In the genomic region with DNA sequence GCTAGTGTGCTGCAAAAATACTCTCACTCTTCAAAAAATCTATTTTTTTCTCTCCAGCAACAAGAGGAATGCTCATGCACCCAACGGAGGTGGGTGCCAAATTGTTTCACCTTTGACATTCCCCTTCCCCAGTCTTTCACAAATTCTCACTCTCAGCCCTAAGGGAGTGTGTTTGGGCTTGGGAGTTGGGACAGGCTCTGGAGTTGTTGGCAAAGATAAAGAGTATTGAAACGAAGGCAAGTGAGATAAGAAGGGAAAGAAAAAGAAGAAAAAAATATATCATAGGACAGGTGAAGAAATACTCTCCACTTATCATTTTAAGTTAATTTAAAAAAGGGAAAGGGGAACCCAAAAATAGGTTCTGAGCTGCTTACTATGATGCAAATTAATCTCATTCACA, we compare ENCODE assay signal across 33 cellular contexts.
"Had no signal": no experiment of that assay in that cellular context is flagged by ENCODE, and none has a peak within 500 bp of the region (broad histone marks: within the 10 kb centered on the region; RNA-seq: fewer than 3 reads in every experiment).

No MANE protein-coding gene starts in this region.

- H3K4me1 ChIP-seq: ascending aorta had no signal

- H3K27me3 Mint-ChIP-seq: activated CD4-positive, alpha-beta memory T cell treated with anti-CD3 and anti-CD28 coated beads, Interleukin-2, amount 10 ng/mL, durations not matched to agents 7 days and 5 days; activated CD4-positive, alpha-beta T cell treated with anti-CD3 and anti-CD28 coated beads for 36 hours; activated CD4-positive, alpha-beta T cell treated with anti-CD3 and anti-CD28 coated beads, Interleukin-2, amount 10 ng/mL, durations not matched to agents 7 days and 5 days; activated CD8-positive, alpha-beta memory T cell treated with anti-CD3 and anti-CD28 coated beads, Interleukin-2, amount 10 ng/mL, durations not matched to agents 7 days and 5 days; activated naive CD4-positive, alpha-beta T cell treated with anti-CD3 and anti-CD28 coated beads, Interleukin-2, amount 10 ng/mL, durations not matched to agents 7 days and 5 days; activated naive CD4-positive, alpha-beta T cell treated with anti-CD3 and anti-CD28 coated beads, Interleukin-2, amount 50 U/mL, for 24 hours; activated naive CD8-positive, alpha-beta T cell; activated naive CD8-positive, alpha-beta T cell treated with anti-CD3 and anti-CD28 coated beads, Interleukin-2, amount 10 ng/mL, durations not matched to agents 7 days and 5 days; activated naive CD8-positive, alpha-beta T cell treated with anti-CD3 and anti-CD28 coated beads, Interleukin-2, amount 50 U/mL, for 24 hours; activated T-cell treated with anti-CD3 and anti-CD28 coated beads, Interleukin-2, amount 50 U/mL, for 24 hours; brain had no signal

- H3K4me3 ChIP-seq: ascending aorta had no signal

- DNase-seq: activated CD4-positive, alpha-beta memory T cell treated with anti-CD3 and anti-CD28 coated beads, Interleukin-2, amount 10 ng/mL, durations not matched to agents 7 days and 5 days; activated CD4-positive, alpha-beta T cell treated with anti-CD3 and anti-CD28 coated beads for 1 hour; activated CD4-positive, alpha-beta T cell treated with anti-CD3 and anti-CD28 coated beads for 36 hours; activated CD4-positive, alpha-beta T cell treated with anti-CD3 and anti-CD28 coated beads for 48 hours; activated CD4-positive, alpha-beta T cell treated with anti-CD3 and anti-CD28 coated beads, Interleukin-2, amount 10 ng/mL, durations not matched to agents 7 days and 5 days; activated CD4-positive, alpha-beta T cell treated with anti-CD3 and anti-CD28 coated beads, Interleukin-2, amount 50 U/mL, for 48 hours; activated CD4-positive, CD25-positive, alpha-beta regulatory T cell; activated CD8-positive, alpha-beta memory T cell treated with anti-CD3 and anti-CD28 coated beads for 24 hours; activated CD8-positive, alpha-beta memory T cell treated with anti-CD3 and anti-CD28 coated beads, Interleukin-2, amount 10 ng/mL, durations not matched to agents 7 days and 5 days; activated CD8-positive, alpha-beta memory T cell treated with anti-CD3 and anti-CD28 coated beads, Interleukin-2, amount 50 U/mL, for 48 hours; activated CD8-positive, alpha-beta T cell treated with anti-CD3 and anti-CD28 coated beads, Interleukin-2, amount 10 ng/mL, durations not matched to agents 7 days and 5 days; activated effector memory CD4-positive, alpha-beta T cell treated with Interleukin-2 at 50 U/mL for 16 hours; activated gamma-delta T cell; activated naive CD4-positive, alpha-beta T cell treated with anti-CD3 and anti-CD28 coated beads, Interleukin-2, amount 10 ng/mL, durations not matched to agents 7 days and 5 days; activated naive CD4-positive, alpha-beta T cell treated with Interleukin-2 at 50 U/mL for 16 hours; activated naive CD8-positive, alpha-beta T cell treated with anti-CD3 and anti-CD28 coated beads, Interleukin-2, amount 10 ng/mL, durations not matched to agents 7 days and 5 days; activated naive CD8-positive, alpha-beta T cell treated with anti-CD3 and anti-CD28 coated beads, Interleukin-2, amount 50 U/mL, for 24 hours; activated T-cell treated with anti-CD3 and anti-CD28 coated beads, Interleukin-2, amount 50 U/mL, for 24 hours; activated T-cell treated with anti-CD3 and anti-CD28 coated beads, Interleukin-2, amount 50 U/mL, for 48 hours; amygdala; anterior cingulate cortex; central memory CD4-positive, alpha-beta T cell; T-helper 2 cell; T-helper 9 cell had no signal

- H3K4me1 Mint-ChIP-seq: activated CD4-positive, alpha-beta memory T cell treated with anti-CD3 and anti-CD28 coated beads, Interleukin-2, amount 10 ng/mL, durations not matched to agents 7 days and 5 days; activated CD4-positive, alpha-beta T cell treated with anti-CD3 and anti-CD28 coated beads, Interleukin-2, amount 10 ng/mL, durations not matched to agents 7 days and 5 days; activated naive CD4-positive, alpha-beta T cell treated with anti-CD3 and anti-CD28 coated beads, Interleukin-2, amount 10 ng/mL, durations not matched to agents 7 days and 5 days; activated naive CD4-positive, alpha-beta T cell treated with anti-CD3 and anti-CD28 coated beads, Interleukin-2, amount 50 U/mL, for 24 hours; activated naive CD8-positive, alpha-beta T cell treated with anti-CD3 and anti-CD28 coated beads, Interleukin-2, amount 10 ng/mL, durations not matched to agents 7 days and 5 days; activated naive CD8-positive, alpha-beta T cell treated with anti-CD3 and anti-CD28 coated beads, Interleukin-2, amount 50 U/mL, for 24 hours; brain had no signal

- H3K27ac Mint-ChIP-seq: activated CD4-positive, alpha-beta memory T cell treated with anti-CD3 and anti-CD28 coated beads, Interleukin-2, amount 10 ng/mL, durations not matched to agents 7 days and 5 days; activated CD4-positive, alpha-beta T cell treated with anti-CD3 and anti-CD28 coated beads for 36 hours; activated CD4-positive, alpha-beta T cell treated with anti-CD3 and anti-CD28 coated beads, Interleukin-2, amount 10 ng/mL, durations not matched to agents 7 days and 5 days; activated CD8-positive, alpha-beta memory T cell treated with anti-CD3 and anti-CD28 coated beads, Interleukin-2, amount 10 ng/mL, durations not matched to agents 7 days and 5 days; activated CD8-positive, alpha-beta T cell treated with anti-CD3 and anti-CD28 coated beads, Interleukin-2, amount 10 ng/mL, durations not matched to agents 7 days and 5 days; activated naive CD4-positive, alpha-beta T cell treated with anti-CD3 and anti-CD28 coated beads, Interleukin-2, amount 10 ng/mL, durations not matched to agents 7 days and 5 days; activated naive CD4-positive, alpha-beta T cell treated with anti-CD3 and anti-CD28 coated beads, Interleukin-2, amount 50 U/mL, for 24 hours; activated naive CD8-positive, alpha-beta T cell; activated naive CD8-positive, alpha-beta T cell treated with anti-CD3 and anti-CD28 coated beads, Interleukin-2, amount 10 ng/mL, durations not matched to agents 7 days and 5 days; activated naive CD8-positive, alpha-beta T cell treated with anti-CD3 and anti-CD28 coated beads, Interleukin-2, amount 50 U/mL, for 24 hours; activated T-cell treated with anti-CD3 and anti-CD28 coated beads, Interleukin-2, amount 50 U/mL, for 24 hours; activated T-helper 2 cell treated with anti-CD3 and anti-CD28 coated beads, Interferon-gamma antibody, Interleukin-2, Interleukin-4, amounts not matched to agents 10 μg/mL and 5 μg/mL and 100 μg/mL, durations not matched to agents 14 hours and 24 hours and 36 hours; brain; T-helper 1 cell treated with Interleukin-12 subunit alpha and Interleukin-12 subunit beta and Interleukin-4 antibody, amounts not matched to agents 30 μg/mL and 1 μg/mL, for 36 hours; T-helper 2 cell treated with Interferon-gamma antibody and Interleukin-4, amounts not matched to agents 5 μg/mL and 100 μg/mL, for 36 hours had no signal

- H3K36me3 ChIP-seq: ascending aorta had no signal

- H3K4me3 Mint-ChIP-seq: activated CD4-positive, alpha-beta memory T cell treated with anti-CD3 and anti-CD28 coated beads, Interleukin-2, amount 10 ng/mL, durations not matched to agents 7 days and 5 days; activated CD4-positive, alpha-beta T cell treated with anti-CD3 and anti-CD28 coated beads for 36 hours; activated CD4-positive, alpha-beta T cell treated with anti-CD3 and anti-CD28 coated beads, Interleukin-2, amount 10 ng/mL, durations not matched to agents 7 days and 5 days; activated CD8-positive, alpha-beta memory T cell treated with anti-CD3 and anti-CD28 coated beads, Interleukin-2, amount 10 ng/mL, durations not matched to agents 7 days and 5 days; activated CD8-positive, alpha-beta T cell treated with anti-CD3 and anti-CD28 coated beads, Interleukin-2, amount 10 ng/mL, durations not matched to agents 7 days and 5 days; activated naive CD4-positive, alpha-beta T cell treated with anti-CD3 and anti-CD28 coated beads, Interleukin-2, amount 10 ng/mL, durations not matched to agents 7 days and 5 days; activated naive CD4-positive, alpha-beta T cell treated with anti-CD3 and anti-CD28 coated beads, Interleukin-2, amount 50 U/mL, for 24 hours; activated naive CD8-positive, alpha-beta T cell; activated naive CD8-positive, alpha-beta T cell treated with anti-CD3 and anti-CD28 coated beads, Interleukin-2, amount 10 ng/mL, durations not matched to agents 7 days and 5 days; activated naive CD8-positive, alpha-beta T cell treated with anti-CD3 and anti-CD28 coated beads, Interleukin-2, amount 50 U/mL, for 24 hours; activated T-cell treated with anti-CD3 and anti-CD28 coated beads, Interleukin-2, amount 50 U/mL, for 24 hours; brain; T-helper 1 cell treated with Interleukin-12 subunit alpha and Interleukin-12 subunit beta and Interleukin-4 antibody, amounts not matched to agents 30 μg/mL and 1 μg/mL, for 36 hours; T-helper 2 cell treated with Interferon-gamma antibody and Interleukin-4, amounts not matched to agents 5 μg/mL and 100 μg/mL, for 36 hours had no signal

- H3K27me3 ChIP-seq: ascending aorta had no signal

- H3K9me3 Mint-ChIP-seq: activated CD4-positive, alpha-beta memory T cell treated with anti-CD3 and anti-CD28 coated beads, Interleukin-2, amount 10 ng/mL, durations not matched to agents 7 days and 5 days; activated CD4-positive, alpha-beta T cell treated with anti-CD3 and anti-CD28 coated beads, Interleukin-2, amount 10 ng/mL, durations not matched to agents 7 days and 5 days; activated naive CD4-positive, alpha-beta T cell treated with anti-CD3 and anti-CD28 coated beads, Interleukin-2, amount 10 ng/mL, durations not matched to agents 7 days and 5 days; activated naive CD4-positive, alpha-beta T cell treated with anti-CD3 and anti-CD28 coated beads, Interleukin-2, amount 50 U/mL, for 24 hours; activated naive CD8-positive, alpha-beta T cell treated with anti-CD3 and anti-CD28 coated beads, Interleukin-2, amount 10 ng/mL, durations not matched to agents 7 days and 5 days; activated naive CD8-positive, alpha-beta T cell treated with anti-CD3 and anti-CD28 coated beads, Interleukin-2, amount 50 U/mL, for 24 hours; activated T-cell treated with anti-CD3 and anti-CD28 coated beads, Interleukin-2, amount 50 U/mL, for 24 hours; activated T-helper 2 cell treated with anti-CD3 and anti-CD28 coated beads, Interferon-gamma antibody, Interleukin-2, Interleukin-4, amounts not matched to agents 10 μg/mL and 5 μg/mL and 100 μg/mL, durations not matched to agents 14 hours and 24 hours and 36 hours; T-helper 1 cell treated with Interleukin-12 subunit alpha and Interleukin-12 subunit beta and Interleukin-4 antibody, amounts not matched to agents 30 μg/mL and 1 μg/mL, for 36 hours; T-helper 2 cell treated with Interferon-gamma antibody and Interleukin-4, amounts not matched to agents 5 μg/mL and 100 μg/mL, for 36 hours had no signal

- H3K36me3 Mint-ChIP-seq: activated naive CD4-positive, alpha-beta T cell treated with anti-CD3 and anti-CD28 coated beads, Interleukin-2, amount 10 ng/mL, durations not matched to agents 7 days and 5 days; activated naive CD8-positive, alpha-beta T cell treated with anti-CD3 and anti-CD28 coated beads, Interleukin-2, amount 10 ng/mL, durations not matched to agents 7 days and 5 days had no signal

- ATAC-seq: activated CD4-positive, alpha-beta T cell treated with anti-CD3 and anti-CD28 coated beads for 36 hours; activated CD4-positive, CD25-positive, alpha-beta regulatory T cell treated with anti-CD3 and anti-CD28 coated beads, Interleukin-2, amount 50 U/mL, for 24 hours; activated CD8-positive, alpha-beta memory T cell treated with anti-CD3 and anti-CD28 coated beads, Interleukin-2, amount 10 ng/mL, durations not matched to agents 7 days and 5 days; activated CD8-positive, alpha-beta T cell treated with anti-CD3 and anti-CD28 coated beads, Interleukin-2, amount 10 ng/mL, durations not matched to agents 7 days and 5 days; activated naive CD8-positive, alpha-beta T cell treated with anti-CD3 and anti-CD28 coated beads, Interleukin-2, amount 50 U/mL, for 24 hours had no signal

- H3K27ac ChIP-seq: ascending aorta, VCaP had no signal

- H3K9me3 ChIP-seq: ascending aorta had no signal
